In the genomic region with DNA sequence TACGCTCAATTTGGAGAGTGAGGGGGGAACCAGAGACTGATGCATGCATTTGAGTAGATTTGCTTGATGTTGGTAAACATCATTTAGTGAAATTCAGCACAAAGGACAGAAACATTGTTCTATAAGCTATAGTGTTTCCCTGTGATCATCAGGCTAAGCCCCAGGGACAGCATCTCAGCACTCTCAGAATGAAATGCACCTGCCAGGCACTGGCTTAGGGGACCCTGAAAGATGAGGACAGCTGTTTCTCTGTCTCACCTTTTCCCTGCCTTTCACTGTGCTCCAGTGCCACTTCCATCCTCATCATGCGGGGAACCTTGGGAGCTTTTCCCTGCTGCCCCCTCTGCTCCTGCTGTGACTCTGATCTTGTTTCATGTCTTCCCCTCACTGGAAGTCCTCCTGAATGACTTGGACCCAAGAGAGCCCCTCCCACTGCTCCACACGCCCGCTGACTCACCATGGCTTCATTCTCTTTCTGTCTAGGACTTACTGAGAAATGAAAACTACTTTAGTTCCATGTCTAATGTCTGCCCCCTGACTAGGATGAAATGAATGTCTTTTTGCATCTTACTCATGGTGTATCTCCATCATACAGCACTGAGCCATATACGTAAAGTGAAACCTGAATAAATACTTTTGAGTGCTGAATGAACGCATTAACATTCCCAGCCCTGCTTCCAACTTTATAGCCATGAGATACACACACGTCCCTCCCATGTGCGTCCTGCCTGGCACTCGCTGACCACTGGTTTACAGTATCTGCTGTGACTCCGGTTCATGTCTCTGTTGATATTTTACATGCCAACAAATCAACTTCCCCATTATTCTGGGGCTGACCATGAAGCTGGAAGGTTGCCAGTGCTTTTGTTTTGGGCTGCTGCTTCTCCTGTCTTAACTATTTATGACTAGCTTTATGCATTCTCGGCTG, we compare ENCODE assay signal across 12 cellular contexts.
DNase-seq lines count a peak whose midpoint lies in the region; ATAC-seq and TF ChIP-seq lines count a peak whose summit lies in the region.
"Had no signal": no experiment of that assay in that cellular context is flagged by ENCODE, and none has a peak within 500 bp of the region (broad histone marks: within the 10 kb centered on the region; RNA-seq: fewer than 3 reads in every experiment).

No MANE protein-coding gene starts in this region.

- no peaks in the 10 kb centered on the region for H3K36me3 ChIP-seq in esophagus (ENCODE audit: control insufficient read depth in 2 of 2, insufficient read depth in 2 of 2, low read length in 1 of 2)
- no peaks in the 10 kb centered on the region for H3K36me3 ChIP-seq in tibial artery
- H3K36me3 ChIP-seq: pancreas had no signal

- WGBS in esophagus, 2 donors, result 46 to 50% methylated on average over 11 of the region's 11 CpGs

- no peak for ATAC-seq in HG03045 (IDR thresholded peaks at IDR 0.05; ENCODE audit: unreplicated experiment)
- ATAC-seq: activated CD4-positive, CD25-positive, alpha-beta regulatory T cell treated with anti-CD3 and anti-CD28 coated beads, Interleukin-2, amount 50 U/mL, for 24 hours; pancreas had no signal

- H3K27ac Mint-ChIP-seq in activated CD4-positive, alpha-beta T cell treated with anti-CD3 and anti-CD28 coated beads, Interleukin-2, amount 10 ng/mL, durations not matched to agents 7 days and 5 days, result no peak overlapping the region
- H3K27ac Mint-ChIP-seq: activated naive CD4-positive, alpha-beta T cell treated with anti-CD3 and anti-CD28 coated beads, Interleukin-2, amount 10 ng/mL, durations not matched to agents 7 days and 5 days; IgD-negative memory B cell had no signal

- no peaks in the 10 kb centered on the region for H3K27me3 Mint-ChIP-seq in activated CD4-positive, alpha-beta T cell treated with anti-CD3 and anti-CD28 coated beads, Interleukin-2, amount 10 ng/mL, durations not matched to agents 7 days and 5 days
- H3K27me3 Mint-ChIP-seq: activated naive CD4-positive, alpha-beta T cell treated with anti-CD3 and anti-CD28 coated beads, Interleukin-2, amount 10 ng/mL, durations not matched to agents 7 days and 5 days had no signal

- H3K27ac ChIP-seq in esophagus (ENCODE audit: low read depth in 2 of 2, low read length in 1 of 2), result peak overlapping the region; percentile 19 to 62
- peak overlapping the region; percentile 76 to 79 for H3K27ac ChIP-seq in tibial artery
- H3K27ac ChIP-seq: pancreas had no signal

- H3K4me1 Mint-ChIP-seq in activated CD4-positive, alpha-beta T cell treated with anti-CD3 and anti-CD28 coated beads, Interleukin-2, amount 10 ng/mL, durations not matched to agents 7 days and 5 days, result no peaks in the 10 kb centered on the region
- H3K4me1 Mint-ChIP-seq: activated naive CD4-positive, alpha-beta T cell treated with anti-CD3 and anti-CD28 coated beads, Interleukin-2, amount 10 ng/mL, durations not matched to agents 7 days and 5 days; IgD-negative memory B cell had no signal

- H3K4me3 ChIP-seq in esophagus (ENCODE audit: low read depth in 1 of 2, low read length in 2 of 2), result no peak overlapping the region
- no peak overlapping the region for H3K4me3 ChIP-seq in tibial artery
- H3K4me3 ChIP-seq: pancreas had no signal

- TF ChIP-seq CTCF in tibial artery (IDR thresholded peaks at IDR 0.05), result no peak

- no peaks in the 10 kb centered on the region for H3K9me3 Mint-ChIP-seq in activated CD4-positive, alpha-beta T cell treated with anti-CD3 and anti-CD28 coated beads, Interleukin-2, amount 10 ng/mL, durations not matched to agents 7 days and 5 days

- H3K27me3 ChIP-seq in esophagus (ENCODE audit: control insufficient read depth in 1 of 2, insufficient read depth in 2 of 2, low read length in 2 of 2) (no peaks in the 10 kb centered on the region), tibial artery (no peaks in the 10 kb centered on the region)

- H3K36me3 Mint-ChIP-seq in activated CD4-positive, alpha-beta T cell treated with anti-CD3 and anti-CD28 coated beads, Interleukin-2, amount 10 ng/mL, durations not matched to agents 7 days and 5 days (ENCODE audit: low read depth), result no peaks in the 10 kb centered on the region
- H3K36me3 Mint-ChIP-seq: activated naive CD4-positive, alpha-beta T cell treated with anti-CD3 and anti-CD28 coated beads, Interleukin-2, amount 10 ng/mL, durations not matched to agents 7 days and 5 days; IgD-negative memory B cell had no signal

- peaks cover 0 to 3% of the 10 kb centered on the region in 2 donors for H3K9me3 ChIP-seq in esophagus (ENCODE audit: control insufficient read depth in 2 of 2, insufficient read depth in 1 of 2, low read depth in 1 of 2, low read length in 1 of 2)
- H3K9me3 ChIP-seq in tibial artery, result no peaks in the 10 kb centered on the region
- H3K9me3 ChIP-seq: pancreas had no signal

- CTCF ChIA-PET in activated CD4-positive, alpha-beta T cell treated with anti-CD3 and anti-CD28 coated beads, Interleukin-2, amount 10 ng/mL, durations not matched to agents 7 days and 5 days (lab: Charles Lee), result no interaction called here

- intact Hi-C loops in tibial artery (cut with DNase I; ENCODE audit: low total_unique reads), result no loop called here

- no peak overlapping the region for H3K4me3 Mint-ChIP-seq in activated CD4-positive, alpha-beta T cell treated with anti-CD3 and anti-CD28 coated beads, Interleukin-2, amount 10 ng/mL, durations not matched to agents 7 days and 5 days
- H3K4me3 Mint-ChIP-seq: activated naive CD4-positive, alpha-beta T cell treated with anti-CD3 and anti-CD28 coated beads, Interleukin-2, amount 10 ng/mL, durations not matched to agents 7 days and 5 days; IgD-negative memory B cell had no signal

- peak; percentile 14 for DNase-seq in activated CD4-positive, alpha-beta T cell treated with anti-CD3 and anti-CD28 coated beads for 48 hours
- DNase-seq in activated CD4-positive, alpha-beta T cell treated with anti-CD3 and anti-CD28 coated beads, Interleukin-2, amount 10 ng/mL, durations not matched to agents 7 days and 5 days, result no peak
- DNase-seq in NCI-H774 (lab: John Stamatoyannopoulos, UW), result peak; percentile 40
- peak; percentile 44 to 82 for DNase-seq in tibial artery
- DNase-seq in germinal center (ENCODE audit: low spot score), result no peak
- DNase-seq in midbrain (lab: John Stamatoyannopoulos, UW), result no peak
- DNase-seq: activated naive CD4-positive, alpha-beta T cell treated with anti-CD3 and anti-CD28 coated beads, Interleukin-2, amount 10 ng/mL, durations not matched to agents 7 days and 5 days; pancreas had no signal

- H3K4me1 ChIP-seq in esophagus (ENCODE audit: control insufficient read depth in 2 of 2, insufficient read depth in 2 of 2, low read length in 1 of 2) (peaks cover 0 to 2% of the 10 kb centered on the region in 2 donors), tibial artery (peaks cover 0 to 74% (median 38%) of the 10 kb centered on the region in 4 donors)
- H3K4me1 ChIP-seq: pancreas had no signal

- POLR2A ChIA-PET in activated CD4-positive, alpha-beta T cell treated with anti-CD3 and anti-CD28 coated beads, Interleukin-2, amount 10 ng/mL, durations not matched to agents 7 days and 5 days (lab: Charles Lee), result no interaction called here

Comparison
In these comparisons a context has a peak if more than half of its experiments do, and no peak if none do; other contexts are left out.
1. DNase-seq: peak in activated CD4-positive, alpha-beta T cell treated with anti-CD3 and anti-CD28 coated beads for 48 hours (single experiment), NCI-H774 (single experiment) and tibial artery (2 of 2); none in activated CD4-positive, alpha-beta T cell treated with anti-CD3 and anti-CD28 coated beads, Interleukin-2, amount 10 ng/mL, durations not matched to agents 7 days and 5 days (single experiment), germinal center (single experiment) and midbrain (single experiment).